In the genomic region with DNA sequence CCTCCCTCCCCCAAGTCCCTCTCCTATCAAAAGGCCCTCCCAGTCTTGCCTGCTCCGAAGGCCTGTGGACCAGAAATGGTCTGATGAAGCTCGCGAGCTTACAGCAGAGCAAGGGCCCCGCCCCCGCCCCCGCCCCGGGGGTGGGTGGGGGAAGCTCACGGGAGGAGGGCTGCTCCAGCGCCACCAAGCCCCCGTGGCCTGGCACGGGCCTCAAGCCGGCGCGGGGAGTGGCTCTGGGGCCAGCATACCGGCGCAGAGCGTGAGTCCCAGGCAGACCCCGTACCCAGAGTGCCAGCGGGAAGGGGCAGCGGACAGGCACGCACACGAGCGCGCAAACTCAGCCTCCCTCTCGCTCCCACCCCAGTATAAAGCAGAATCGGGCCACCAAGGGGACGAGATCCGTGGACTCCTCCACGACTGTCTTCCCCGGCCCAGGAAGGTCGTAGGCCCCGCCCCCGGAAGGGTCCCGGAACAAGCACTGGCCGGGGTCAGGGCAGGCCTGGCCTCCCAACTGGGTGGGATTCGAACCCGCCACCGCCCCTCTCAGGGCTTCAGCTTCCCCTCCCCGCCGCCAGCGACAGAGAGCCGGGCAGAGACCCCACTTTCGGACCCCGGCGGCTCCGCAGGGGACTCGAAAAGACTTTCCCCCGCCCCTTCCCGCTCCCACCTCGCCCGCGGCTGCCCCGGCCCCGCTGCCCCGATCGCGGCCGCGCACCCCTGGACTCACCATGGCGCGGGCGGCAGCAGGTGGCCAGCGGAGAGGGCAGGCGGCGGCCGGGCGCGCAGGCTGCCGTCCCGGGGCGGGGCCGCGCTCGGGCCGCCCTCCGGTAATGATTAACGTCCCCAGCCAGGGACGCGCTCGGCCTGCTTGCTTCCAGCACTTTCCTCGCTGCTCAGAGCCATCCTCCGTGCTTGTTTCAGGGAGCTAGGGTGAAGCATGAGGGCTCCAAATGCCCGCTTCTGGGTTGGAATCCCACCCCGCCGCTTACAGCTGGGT, we compare ENCODE assay signal across 1 cellular context.
TF ChIP-seq lines count a peak whose summit lies in the region.

Gene PCBD1 (minus strand): TSS at position 762 of the 997 bp plus-strand sequence. CDS start 32 bp downstream, at position 730.

TF ChIP-seq in HepG2, 621 proteins besides CTCF, POLR2A, EP300 and RAD21 (continued from another document and continues in another):
- TF ChIP-seq, protein P1, sequence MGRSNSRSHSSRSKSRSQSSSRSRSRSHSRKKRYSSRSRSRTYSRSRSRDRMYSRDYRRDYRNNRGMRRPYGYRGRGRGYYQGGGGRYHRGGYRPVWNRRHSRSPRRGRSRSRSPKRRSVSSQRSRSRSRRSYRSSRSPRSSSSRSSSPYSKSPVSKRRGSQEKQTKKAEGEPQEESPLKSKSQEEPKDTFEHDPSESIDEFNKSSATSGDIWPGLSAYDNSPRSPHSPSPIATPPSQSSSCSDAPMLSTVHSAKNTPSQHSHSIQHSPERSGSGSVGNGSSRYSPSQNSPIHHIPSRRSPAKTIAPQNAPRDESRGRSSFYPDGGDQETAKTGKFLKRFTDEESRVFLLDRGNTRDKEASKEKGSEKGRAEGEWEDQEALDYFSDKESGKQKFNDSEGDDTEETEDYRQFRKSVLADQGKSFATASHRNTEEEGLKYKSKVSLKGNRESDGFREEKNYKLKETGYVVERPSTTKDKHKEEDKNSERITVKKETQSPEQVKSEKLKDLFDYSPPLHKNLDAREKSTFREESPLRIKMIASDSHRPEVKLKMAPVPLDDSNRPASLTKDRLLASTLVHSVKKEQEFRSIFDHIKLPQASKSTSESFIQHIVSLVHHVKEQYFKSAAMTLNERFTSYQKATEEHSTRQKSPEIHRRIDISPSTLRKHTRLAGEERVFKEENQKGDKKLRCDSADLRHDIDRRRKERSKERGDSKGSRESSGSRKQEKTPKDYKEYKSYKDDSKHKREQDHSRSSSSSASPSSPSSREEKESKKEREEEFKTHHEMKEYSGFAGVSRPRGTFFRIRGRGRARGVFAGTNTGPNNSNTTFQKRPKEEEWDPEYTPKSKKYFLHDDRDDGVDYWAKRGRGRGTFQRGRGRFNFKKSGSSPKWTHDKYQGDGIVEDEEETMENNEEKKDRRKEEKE (IDR thresholded peaks at IDR 0.05) = no peak
- TF ChIP-seq NKX3-1 (CRISPR knock-in tag; IDR thresholded peaks at IDR 0.05) = no peak
- TF ChIP-seq, protein P2, sequence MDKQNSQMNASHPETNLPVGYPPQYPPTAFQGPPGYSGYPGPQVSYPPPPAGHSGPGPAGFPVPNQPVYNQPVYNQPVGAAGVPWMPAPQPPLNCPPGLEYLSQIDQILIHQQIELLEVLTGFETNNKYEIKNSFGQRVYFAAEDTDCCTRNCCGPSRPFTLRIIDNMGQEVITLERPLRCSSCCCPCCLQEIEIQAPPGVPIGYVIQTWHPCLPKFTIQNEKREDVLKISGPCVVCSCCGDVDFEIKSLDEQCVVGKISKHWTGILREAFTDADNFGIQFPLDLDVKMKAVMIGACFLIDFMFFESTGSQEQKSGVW (CRISPR knock-in tag; IDR thresholded peaks at IDR 0.05; ENCODE audit: borderline replicate concordance) = no peak
- TF ChIP-seq ZNF10 (CRISPR knock-in tag; IDR thresholded peaks at IDR 0.05; ENCODE audit: borderline replicate concordance, low read depth) = no peak
- TF ChIP-seq SIX4 (CRISPR knock-in tag; IDR thresholded peaks at IDR 0.05) = no peak
- TF ChIP-seq ZNF709 (CRISPR knock-in tag; IDR thresholded peaks at IDR 0.05) = no peak
- TF ChIP-seq ZSCAN12 (CRISPR knock-in tag; IDR thresholded peaks at IDR 0.05) = 0 out of 2 replicates have a peak, but pooled peaks have one; percentile 51
- no peak for TF ChIP-seq FOXP1 (IDR thresholded peaks at IDR 0.05)
- no peak for TF ChIP-seq FOXP1 (CRISPR knock-in tag; IDR thresholded peaks at IDR 0.05)
- no peak for TF ChIP-seq SRF (IDR thresholded peaks at IDR 0.05; ENCODE audit: low read depth, low read length)
- TF ChIP-seq ZNF761 (CRISPR knock-in tag; conservative IDR thresholded peaks at IDR 0.05) = 0 out of 2 replicates have a peak, but pooled peaks have one; percentile 62
- peak; percentile 69; the same call in 1 of the 2 replicates for TF ChIP-seq MTA1 (CRISPR knock-in tag; IDR thresholded peaks at IDR 0.05; ENCODE audit: borderline replicate concordance)
- no peak for TF ChIP-seq REST (IDR thresholded peaks at IDR 0.05; ENCODE audit: borderline replicate concordance in 1 of 2, low read depth in 1 of 2, low read length in 2 of 2)
- no peak for TF ChIP-seq KDM1A (CRISPR knock-in tag; IDR thresholded peaks at IDR 0.05)
- no peak for TF ChIP-seq THYN1 (CRISPR knock-in tag; IDR thresholded peaks at IDR 0.05; ENCODE audit: borderline replicate concordance, low read depth)
- TF ChIP-seq ZNF619 (CRISPR knock-in tag; IDR thresholded peaks at IDR 0.05) = no peak
- TF ChIP-seq ZNF788 (CRISPR knock-in tag; IDR thresholded peaks at IDR 0.05; ENCODE audit: borderline replicate concordance) = peak; percentile 90; the same call in 1 of the 2 replicates
- TF ChIP-seq ZNF704 (CRISPR knock-in tag; IDR thresholded peaks at IDR 0.05; ENCODE audit: borderline replicate concordance) = no peak
- TF ChIP-seq ZNF496 (CRISPR knock-in tag; IDR thresholded peaks at IDR 0.05; ENCODE audit: insufficient replicate concordance) = no peak
- no peak; the same call in 1 of the 2 replicates for TF ChIP-seq NR0B2 (CRISPR knock-in tag; IDR thresholded peaks at IDR 0.05)
- TF ChIP-seq HDAC2 (CRISPR knock-in tag; IDR thresholded peaks at IDR 0.05) = no peak
- TF ChIP-seq MZF1 (CRISPR knock-in tag; IDR thresholded peaks at IDR 0.05; ENCODE audit: borderline replicate concordance) = no peak
- TF ChIP-seq SETDB1 (CRISPR knock-in tag; IDR thresholded peaks at IDR 0.05; ENCODE audit: borderline replicate concordance) = no peak
- TF ChIP-seq, protein P3, sequence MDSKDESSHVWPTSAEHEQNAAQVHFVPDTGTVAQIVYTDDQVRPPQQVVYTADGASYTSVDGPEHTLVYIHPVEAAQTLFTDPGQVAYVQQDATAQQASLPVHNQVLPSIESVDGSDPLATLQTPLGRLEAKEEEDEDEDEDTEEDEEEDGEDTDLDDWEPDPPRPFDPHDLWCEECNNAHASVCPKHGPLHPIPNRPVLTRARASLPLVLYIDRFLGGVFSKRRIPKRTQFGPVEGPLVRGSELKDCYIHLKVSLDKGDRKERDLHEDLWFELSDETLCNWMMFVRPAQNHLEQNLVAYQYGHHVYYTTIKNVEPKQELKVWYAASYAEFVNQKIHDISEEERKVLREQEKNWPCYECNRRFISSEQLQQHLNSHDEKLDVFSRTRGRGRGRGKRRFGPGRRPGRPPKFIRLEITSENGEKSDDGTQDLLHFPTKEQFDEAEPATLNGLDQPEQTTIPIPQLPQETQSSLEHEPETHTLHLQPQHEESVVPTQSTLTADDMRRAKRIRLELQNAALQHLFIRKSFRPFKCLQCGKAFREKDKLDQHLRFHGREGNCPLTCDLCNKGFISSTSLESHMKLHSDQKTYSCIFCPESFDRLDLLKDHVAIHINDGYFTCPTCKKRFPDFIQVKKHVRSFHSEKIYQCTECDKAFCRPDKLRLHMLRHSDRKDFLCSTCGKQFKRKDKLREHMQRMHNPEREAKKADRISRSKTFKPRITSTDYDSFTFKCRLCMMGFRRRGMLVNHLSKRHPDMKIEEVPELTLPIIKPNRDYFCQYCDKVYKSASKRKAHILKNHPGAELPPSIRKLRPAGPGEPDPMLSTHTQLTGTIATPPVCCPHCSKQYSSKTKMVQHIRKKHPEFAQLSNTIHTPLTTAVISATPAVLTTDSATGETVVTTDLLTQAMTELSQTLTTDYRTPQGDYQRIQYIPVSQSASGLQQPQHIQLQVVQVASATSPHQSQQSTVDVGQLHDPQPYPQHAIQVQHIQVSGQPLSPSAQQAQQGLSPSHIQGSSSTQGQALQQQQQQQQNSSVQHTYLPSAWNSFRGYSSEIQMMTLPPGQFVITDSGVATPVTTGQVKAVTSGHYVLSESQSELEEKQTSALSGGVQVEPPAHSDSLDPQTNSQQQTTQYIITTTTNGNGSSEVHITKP (CRISPR knock-in tag; IDR thresholded peaks at IDR 0.05; ENCODE audit: low read depth) = 0 out of 2 replicates have a peak, but pooled peaks have one; percentile 20
- no peak for TF ChIP-seq REL (CRISPR knock-in tag; conservative IDR thresholded peaks at IDR 0.05)
- TF ChIP-seq RBM39 (IDR thresholded peaks at IDR 0.05; ENCODE audit: low read depth, low read length, poor library complexity, severe bottlenecking) = peak; percentile 49
- no peak; the same call in 1 of the 2 replicates for TF ChIP-seq PAWR (CRISPR knock-in tag; IDR thresholded peaks at IDR 0.05; ENCODE audit: borderline replicate concordance)
- no peak for TF ChIP-seq EHMT2 (IDR thresholded peaks at IDR 0.05; ENCODE audit: borderline replicate concordance, low read depth, low read length)
- TF ChIP-seq, protein P4, sequence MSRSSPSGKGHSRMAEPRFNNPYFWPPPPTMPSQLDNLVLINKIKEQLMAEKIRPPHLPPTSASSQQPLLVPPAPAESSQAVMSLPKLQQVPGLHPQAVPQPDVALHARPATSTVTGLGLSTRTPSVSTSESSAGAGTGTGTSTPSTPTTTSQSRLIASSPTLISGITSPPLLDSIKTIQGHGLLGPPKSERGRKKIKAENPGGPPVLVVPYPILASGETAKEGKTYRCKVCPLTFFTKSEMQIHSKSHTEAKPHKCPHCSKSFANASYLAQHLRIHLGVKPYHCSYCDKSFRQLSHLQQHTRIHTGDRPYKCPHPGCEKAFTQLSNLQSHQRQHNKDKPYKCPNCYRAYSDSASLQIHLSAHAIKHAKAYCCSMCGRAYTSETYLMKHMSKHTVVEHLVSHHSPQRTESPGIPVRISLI (CRISPR knock-in tag; IDR thresholded peaks at IDR 0.05; ENCODE audit: borderline replicate concordance) = no peak
- TF ChIP-seq NFKB2 (CRISPR knock-in tag; IDR thresholded peaks at IDR 0.05; ENCODE audit: borderline replicate concordance) = peak; percentile 50; the same call in 1 of the 2 replicates
- 0 out of 2 replicates have a peak, but pooled peaks have one; percentile 51 for TF ChIP-seq ZBTB46 (CRISPR knock-in tag; IDR thresholded peaks at IDR 0.05; ENCODE audit: borderline replicate concordance)
- no peak for TF ChIP-seq HMG20A (CRISPR knock-in tag; IDR thresholded peaks at IDR 0.05; ENCODE audit: borderline replicate concordance)
